In genomic region chr19:18879579-18880373, GRCh38 we compare ENCODE assay signal across 8 cellular contexts. TPM values are rescaled to one million over a fixed set of nuclear protein-coding genes. Genes with fewer than 3 reads are reported as not detected.
DNase-seq lines count a peak whose midpoint lies in the region; ATAC-seq and TF ChIP-seq lines count a peak whose summit lies in the region.

No MANE protein-coding gene starts in this region.

- DNase-seq in NCI-H748 (lab: John Stamatoyannopoulos, UW; ENCODE audit: unreplicated experiment) (peak; percentile 34), NCI-H748 treated with DMSO at 0.1 percent for 48 hours (lab: John Stamatoyannopoulos, UW) (no peak), LoVo (ENCODE audit: low spot score) (peak; percentile 61), nephron progenitor cell (peak; percentile 44), hepatic stellate cell (ENCODE audit: low spot score) (no peak), HPDE6-E6E7 (ENCODE audit: extremely low spot score) (no peak)
- peak; percentile 25 for DNase-seq in activated T-helper 2 cell treated with anti-CD3 and anti-CD28 coated beads, Interferon-gamma antibody, Interleukin-2, Interleukin-4, amounts not matched to agents 10 μg/mL and 5 μg/mL and 100 μg/mL, durations not matched to agents 14 hours and 24 hours and 36 hours (ENCODE audit: low spot score)

- H3K27ac Mint-ChIP-seq in activated T-helper 2 cell treated with anti-CD3 and anti-CD28 coated beads, Interferon-gamma antibody, Interleukin-2, Interleukin-4, amounts not matched to agents 10 μg/mL and 5 μg/mL and 100 μg/mL, durations not matched to agents 14 hours and 24 hours and 36 hours = no peak overlapping the region
- no peak overlapping the region for H3K27ac Mint-ChIP-seq in nephron progenitor cell

- intact Hi-C loops in activated T-helper 2 cell treated with anti-CD3 and anti-CD28 coated beads, Interferon-gamma antibody, Interleukin-2, Interleukin-4, amounts not matched to agents 10 μg/mL and 5 μg/mL and 100 μg/mL, durations not matched to agents 14 hours and 24 hours and 36 hours (cut with micrococcal nuclease) = no loop called here

- H3K9me3 Mint-ChIP-seq in activated T-helper 2 cell treated with anti-CD3 and anti-CD28 coated beads, Interferon-gamma antibody, Interleukin-2, Interleukin-4, amounts not matched to agents 10 μg/mL and 5 μg/mL and 100 μg/mL, durations not matched to agents 14 hours and 24 hours and 36 hours = no peaks in the 10 kb centered on the region
- peaks cover 26% of the 10 kb centered on the region for H3K9me3 Mint-ChIP-seq in nephron progenitor cell

- TF ChIP-seq CTCF in nephron progenitor cell (IDR thresholded peaks at IDR 0.05) = no peak

- H3K4me1 Mint-ChIP-seq in activated T-helper 2 cell treated with anti-CD3 and anti-CD28 coated beads, Interferon-gamma antibody, Interleukin-2, Interleukin-4, amounts not matched to agents 10 μg/mL and 5 μg/mL and 100 μg/mL, durations not matched to agents 14 hours and 24 hours and 36 hours (ENCODE audit: low read depth) = no peaks in the 10 kb centered on the region
- no peaks in the 10 kb centered on the region for H3K4me1 Mint-ChIP-seq in nephron progenitor cell

- H3K27me3 Mint-ChIP-seq in activated T-helper 2 cell treated with anti-CD3 and anti-CD28 coated beads, Interferon-gamma antibody, Interleukin-2, Interleukin-4, amounts not matched to agents 10 μg/mL and 5 μg/mL and 100 μg/mL, durations not matched to agents 14 hours and 24 hours and 36 hours (ENCODE audit: low read depth) = no peaks in the 10 kb centered on the region
- H3K27me3 Mint-ChIP-seq in nephron progenitor cell (ENCODE audit: low read depth, poor library complexity) = peaks cover 11% of the 10 kb centered on the region

- no peak overlapping the region for H3K4me3 Mint-ChIP-seq in activated T-helper 2 cell treated with anti-CD3 and anti-CD28 coated beads, Interferon-gamma antibody, Interleukin-2, Interleukin-4, amounts not matched to agents 10 μg/mL and 5 μg/mL and 100 μg/mL, durations not matched to agents 14 hours and 24 hours and 36 hours (ENCODE audit: low read depth)
- no peak overlapping the region for H3K4me3 Mint-ChIP-seq in nephron progenitor cell

- no peaks in the 10 kb centered on the region for H3K36me3 Mint-ChIP-seq in activated T-helper 2 cell treated with anti-CD3 and anti-CD28 coated beads, Interferon-gamma antibody, Interleukin-2, Interleukin-4, amounts not matched to agents 10 μg/mL and 5 μg/mL and 100 μg/mL, durations not matched to agents 14 hours and 24 hours and 36 hours (ENCODE audit: low read depth)
- peaks cover 74% of the 10 kb centered on the region for H3K36me3 Mint-ChIP-seq in nephron progenitor cell (ENCODE audit: low read depth)

- ATAC-seq in GM19463 (IDR thresholded peaks at IDR 0.05; ENCODE audit: unreplicated experiment) = no peak

RNA-seq across cellular contexts. Expression of gene CERS1, which starts 16.2 kb away (rescaled TPM):
- 0.09 and 0.18 TPM in 2 replicates for total RNA-seq in activated T-helper 2 cell treated with anti-CD3 and anti-CD28 coated beads, Interferon-gamma antibody, Interleukin-2, Interleukin-4, amounts not matched to agents 10 μg/mL and 5 μg/mL and 100 μg/mL, durations not matched to agents 14 hours and 24 hours and 36 hours

RNA-seq across cellular contexts. Expression of gene COPE, which starts 39.4 kb away (rescaled TPM):
- total RNA-seq in activated T-helper 2 cell treated with anti-CD3 and anti-CD28 coated beads, Interferon-gamma antibody, Interleukin-2, Interleukin-4, amounts not matched to agents 10 μg/mL and 5 μg/mL and 100 μg/mL, durations not matched to agents 14 hours and 24 hours and 36 hours = 231 and 240 TPM in 2 replicates

RNA-seq across cellular contexts. Expression of gene DDX49, which starts 39.7 kb away (rescaled TPM):
- total RNA-seq in activated T-helper 2 cell treated with anti-CD3 and anti-CD28 coated beads, Interferon-gamma antibody, Interleukin-2, Interleukin-4, amounts not matched to agents 10 μg/mL and 5 μg/mL and 100 μg/mL, durations not matched to agents 14 hours and 24 hours and 36 hours = 75.2 and 77.5 TPM in 2 replicates

RNA-seq across cellular contexts. Expression of gene UPF1, which starts 48.0 kb away (rescaled TPM):
- total RNA-seq in activated T-helper 2 cell treated with anti-CD3 and anti-CD28 coated beads, Interferon-gamma antibody, Interleukin-2, Interleukin-4, amounts not matched to agents 10 μg/mL and 5 μg/mL and 100 μg/mL, durations not matched to agents 14 hours and 24 hours and 36 hours = 99.5 and 110 TPM in 2 replicates

Comparison
In these comparisons a context has a peak if more than half of its experiments do, and no peak if none do; other contexts are left out.
1. DNase-seq: peak in NCI-H748 (single experiment), LoVo (single experiment), activated T-helper 2 cell treated with anti-CD3 and anti-CD28 coated beads, Interferon-gamma antibody, Interleukin-2, Interleukin-4, amounts not matched to agents 10 μg/mL and 5 μg/mL and 100 μg/mL, durations not matched to agents 14 hours and 24 hours and 36 hours (single experiment) and nephron progenitor cell (single experiment); none in NCI-H748 treated with DMSO at 0.1 percent for 48 hours (single experiment), hepatic stellate cell (single experiment) and HPDE6-E6E7 (single experiment).